Comparison of ENCODE assay signal across 17 cellular contexts in genomic region chr3:60048447-60048848, GRCh38.
DNase-seq lines count a peak whose midpoint lies in the region; TF ChIP-seq lines count a peak whose summit lies in the region.
"Had no signal": no experiment of that assay in that cellular context is flagged by ENCODE, and none has a peak within 500 bp of the region (broad histone marks: within the 10 kb centered on the region; RNA-seq: fewer than 3 reads in every experiment).

No MANE protein-coding gene starts in this region.

- peaks cover 38% of the 10 kb centered on the region for H3K9me3 Mint-ChIP-seq in activated naive CD4-positive, alpha-beta T cell treated with anti-CD3 and anti-CD28 coated beads, Interleukin-2, amount 10 ng/mL, durations not matched to agents 7 days and 5 days

- H3K4me3 Mint-ChIP-seq in activated naive CD4-positive, alpha-beta T cell treated with anti-CD3 and anti-CD28 coated beads, Interleukin-2, amount 10 ng/mL, durations not matched to agents 7 days and 5 days = peak overlapping the region; percentile 52
- H3K4me3 Mint-ChIP-seq: CD14-positive monocyte, HFFc6 had no signal

- H3K27ac ChIP-seq in ascending aorta = no peak overlapping the region
- H3K27ac ChIP-seq: colonic mucosa, left lung had no signal

- CTCF ChIA-PET in activated naive CD4-positive, alpha-beta T cell treated with anti-CD3 and anti-CD28 coated beads, Interleukin-2, amount 10 ng/mL, durations not matched to agents 7 days and 5 days (lab: Charles Lee) = no interaction called here

- intact Hi-C loops in ascending aorta (cut with DNase I) = no loop called here

- no peaks in the 10 kb centered on the region for H3K9me3 ChIP-seq in ascending aorta
- H3K9me3 ChIP-seq: colonic mucosa, left lung, MG63 had no signal

- peaks cover 74% of the 10 kb centered on the region for H3K36me3 Mint-ChIP-seq in activated naive CD4-positive, alpha-beta T cell treated with anti-CD3 and anti-CD28 coated beads, Interleukin-2, amount 10 ng/mL, durations not matched to agents 7 days and 5 days
- H3K36me3 Mint-ChIP-seq: CD14-positive monocyte had no signal

- H3K36me3 ChIP-seq in ascending aorta = no peaks in the 10 kb centered on the region
- H3K36me3 ChIP-seq: colonic mucosa, left lung, MG63 had no signal

- peak in 2 of 3 experiments; percentile 1 for DNase-seq in activated CD8-positive, alpha-beta memory T cell treated with anti-CD3 and anti-CD28 coated beads for 48 hours (ENCODE audit: low read depth in 2 of 3, low spot score in 2 of 3)
- no peak for DNase-seq in activated CD8-positive, alpha-beta memory T cell treated with anti-CD3 and anti-CD28 coated beads, Interleukin-2, amount 50 U/mL, for 48 hours
- peak; percentile 54 for DNase-seq in activated CD4-positive, alpha-beta T cell treated with anti-CD3 and anti-CD28 coated beads for 48 hours
- peak; percentile 72 for DNase-seq in activated naive CD4-positive, alpha-beta T cell treated with anti-CD3 and anti-CD28 coated beads, Interleukin-2, amount 10 ng/mL, durations not matched to agents 7 days and 5 days
- DNase-seq in stimulated activated CD8-positive, alpha-beta memory T cell treated with anti-CD3 and anti-CD28 coated beads, Interleukin-4, amount 100 ng/mL, for 48 hours = peak; percentile 54
- DNase-seq in ascending aorta (ENCODE audit: low spot score in 2 of 2) (no peak), SKM-1 treated with dmso at 0.1 percent for 144 hours (lab: John Stamatoyannopoulos, UW; ENCODE audit: unreplicated experiment) (no peak), NOMO-1 treated with DMSO at 0.1 percent for 48 hours (lab: John Stamatoyannopoulos, UW; ENCODE audit: unreplicated experiment) (no peak)
- DNase-seq: colonic mucosa, foreskin melanocyte, HFFc6, left lung, MG63, NCI-H1694 treated with DMSO at 0.1 percent for 48 hours, NCI-H510A, nucleus accumbens had no signal

- TF ChIP-seq CTCF in ascending aorta (IDR thresholded peaks at IDR 0.05) = no peak

- H3K4me1 ChIP-seq in ascending aorta = no peaks in the 10 kb centered on the region
- H3K4me1 ChIP-seq: colonic mucosa, left lung had no signal

- peaks cover 93% of the 10 kb centered on the region for H3K4me1 Mint-ChIP-seq in activated naive CD4-positive, alpha-beta T cell treated with anti-CD3 and anti-CD28 coated beads, Interleukin-2, amount 10 ng/mL, durations not matched to agents 7 days and 5 days
- H3K4me1 Mint-ChIP-seq: CD14-positive monocyte had no signal

- no peaks in the 10 kb centered on the region for H3K27me3 Mint-ChIP-seq in activated naive CD4-positive, alpha-beta T cell treated with anti-CD3 and anti-CD28 coated beads, Interleukin-2, amount 10 ng/mL, durations not matched to agents 7 days and 5 days

- H3K4me3 ChIP-seq in ascending aorta = no peak overlapping the region
- H3K4me3 ChIP-seq: colonic mucosa, left lung, MG63 had no signal

- H3K27me3 ChIP-seq in ascending aorta = no peaks in the 10 kb centered on the region
- H3K27me3 ChIP-seq: colonic mucosa, left lung, MG63 had no signal

- H3K27ac Mint-ChIP-seq in activated naive CD4-positive, alpha-beta T cell treated with anti-CD3 and anti-CD28 coated beads, Interleukin-2, amount 10 ng/mL, durations not matched to agents 7 days and 5 days = peak overlapping the region; percentile 97
- H3K27ac Mint-ChIP-seq: HFFc6 had no signal

Comparison
In these comparisons a context has a peak if more than half of its experiments do, and no peak if none do; other contexts are left out.
1. DNase-seq: peak in activated CD8-positive, alpha-beta memory T cell treated with anti-CD3 and anti-CD28 coated beads for 48 hours (2 of 3), activated CD4-positive, alpha-beta T cell treated with anti-CD3 and anti-CD28 coated beads for 48 hours (single experiment), activated naive CD4-positive, alpha-beta T cell treated with anti-CD3 and anti-CD28 coated beads, Interleukin-2, amount 10 ng/mL, durations not matched to agents 7 days and 5 days (single experiment) and stimulated activated CD8-positive, alpha-beta memory T cell treated with anti-CD3 and anti-CD28 coated beads, Interleukin-4, amount 100 ng/mL, for 48 hours (single experiment); none in activated CD8-positive, alpha-beta memory T cell treated with anti-CD3 and anti-CD28 coated beads, Interleukin-2, amount 50 U/mL, for 48 hours (single experiment), ascending aorta (0 of 2), SKM-1 treated with dmso at 0.1 percent for 144 hours (single experiment) and NOMO-1 treated with DMSO at 0.1 percent for 48 hours (single experiment).